11 cellular contexts compared by ENCODE assay signal in genomic region chr7:126411032-126411820, GRCh38.
DNase-seq lines count a peak whose midpoint lies in the region; ATAC-seq, FAIRE-seq and TF ChIP-seq lines count a peak whose summit lies in the region.
"Had no signal": no experiment of that assay in that cellular context is flagged by ENCODE, and none has a peak within 500 bp of the region (broad histone marks: within the 10 kb centered on the region; RNA-seq: fewer than 3 reads in every experiment).

No MANE protein-coding gene starts in this region.

- H3K4me3 ChIP-seq in SU-DHL-6 (ENCODE audit: insufficient read depth, low read length, poor library complexity, severe bottlenecking) (no peak overlapping the region), brain microvascular endothelial cell (ENCODE audit: low read depth, low read length) (no peak overlapping the region)

- H2AFZ ChIP-seq in SU-DHL-6 (ENCODE audit: low read depth, low read length, severe bottlenecking), result no peak overlapping the region

- H3K9me2 ChIP-seq in SU-DHL-6 (replicated peaks; ENCODE audit: insufficient read depth, low read length), result no peaks in the 10 kb centered on the region

- no peaks in the 10 kb centered on the region for H3F3A ChIP-seq in SU-DHL-6 (ENCODE audit: insufficient read depth)

- H3K79me2 ChIP-seq in SU-DHL-6 (ENCODE audit: insufficient read depth, low read length), result no peaks in the 10 kb centered on the region

- no peak for TF ChIP-seq CTCF in SU-DHL-6 (IDR thresholded peaks at IDR 0.05; ENCODE audit: insufficient read depth, low read length, poor library complexity, severe bottlenecking)
- no peak for TF ChIP-seq CTCF in brain microvascular endothelial cell (IDR thresholded peaks at IDR 0.05; ENCODE audit: low read depth, low read length, missing control alignments)

- no peaks in the 10 kb centered on the region for H4K20me1 ChIP-seq in SU-DHL-6 (ENCODE audit: low read depth, low read length)

- H3K27ac ChIP-seq in SU-DHL-6 (ENCODE audit: low read depth, low read length), result no peak overlapping the region
- H3K27ac ChIP-seq in brain microvascular endothelial cell, result no peak overlapping the region

- H3K36me3 ChIP-seq in SU-DHL-6 (ENCODE audit: low read length), result no peaks in the 10 kb centered on the region
- no peaks in the 10 kb centered on the region for H3K36me3 ChIP-seq in brain microvascular endothelial cell (replicated peaks)

- in situ Hi-C loops in brain microvascular endothelial cell (cut with HindIII; ENCODE audit: low pct_ligation_motif_present, low sequenced_read_pairs), result no loop called here

- no peaks in the 10 kb centered on the region for H3K9me3 ChIP-seq in SU-DHL-6 (ENCODE audit: insufficient read depth, low read length)

- H3K27me3 ChIP-seq in SU-DHL-6 (ENCODE audit: low read length) (no peaks in the 10 kb centered on the region), brain microvascular endothelial cell (replicated peaks) (no peaks in the 10 kb centered on the region)

- no peak for TF ChIP-seq POLR2A in GM12891 (IDR thresholded peaks at IDR 0.05; ENCODE audit: low read depth, low read length)

- H3K9ac ChIP-seq in SU-DHL-6 (ENCODE audit: low read length), result no peak overlapping the region

- peak; percentile 37 for ATAC-seq in GM21381 (IDR thresholded peaks at IDR 0.05; ENCODE audit: unreplicated experiment)
- peak; percentile 70 for ATAC-seq in HG03064 (IDR thresholded peaks at IDR 0.05; ENCODE audit: low read depth, unreplicated experiment)

- H3K4me2 ChIP-seq in SU-DHL-6 (ENCODE audit: low read depth, low read length, poor library complexity, severe bottlenecking), result peak overlapping the region; percentile 17

- DNase-seq in GM12891 (ENCODE audit: insufficient read length, low spot score) (no peak), NCI-H446 (lab: John Stamatoyannopoulos, UW) (no peak), brain microvascular endothelial cell (no peak), T-helper 9 cell (no peak)
- no peak for DNase-seq in activated CD8-positive, alpha-beta memory T cell treated with anti-CD3 and anti-CD28 coated beads, Interleukin-2, amount 50 U/mL, for 48 hours
- DNase-seq: activated T-cell treated with anti-CD3 and anti-CD28 coated beads, Interleukin-2, amount 50 U/mL, for 24 hours; CD4-positive, alpha-beta T cell; erythroblast had no signal

- FAIRE-seq in GM12891 (lab: Jason Lieb, UNC), result peak; percentile 35

TF ChIP-seq in GM12891, 5 proteins besides CTCF, POLR2A, EP300 and RAD21:
- TF ChIP-seq SPI1 (IDR thresholded peaks at IDR 0.05; ENCODE audit: low read depth, low read length), result no peak
- no peak for TF ChIP-seq PAX5 (IDR thresholded peaks at IDR 0.05; ENCODE audit: insufficient read depth, low read length, severe bottlenecking)
- TF ChIP-seq POLR2AphosphoS5 (IDR thresholded peaks at IDR 0.05; ENCODE audit: low read depth, low read length), result no peak
- no peak for TF ChIP-seq TAF1 (IDR thresholded peaks at IDR 0.05; ENCODE audit: low read depth, low read length)
- no peak for TF ChIP-seq POU2F2 (IDR thresholded peaks at IDR 0.05; ENCODE audit: low read depth, low read length)
